ENCODE assay signal across 8 cellular contexts in genomic region chr3:57646723-57647122, GRCh38. TPM values are rescaled to one million over a fixed set of nuclear protein-coding genes. Genes with fewer than 3 reads are reported as not detected.
DNase-seq lines count a peak whose midpoint lies in the region; ATAC-seq and TF ChIP-seq lines count a peak whose summit lies in the region.

No MANE protein-coding gene starts in this region.

- no peak overlapping the region for H3K27ac ChIP-seq in RWPE2 (ENCODE audit: poor library complexity, severe bottlenecking)
- H3K27ac ChIP-seq in prostate gland = no peak overlapping the region

- H3K4me3 ChIP-seq in RWPE2 (ENCODE audit: severe bottlenecking) (no peak overlapping the region), prostate gland (no peak overlapping the region)

- peak; percentile 82 for ATAC-seq in RWPE2 (ENCODE audit: low read depth)

- DNase-seq in GM20000 (ENCODE audit: low spot score) (peak; percentile 40), RWPE2 (ENCODE audit: low spot score) (no peak), fibroblast of peridontal ligament (ENCODE audit: extremely low read depth) (peak; percentile 82), prostate gland (ENCODE audit: low spot score) (peak; percentile 10), DMS53 treated with DMSO at 0.1 percent for 48 hours (lab: John Stamatoyannopoulos, UW; ENCODE audit: unreplicated experiment) (no peak), SIG-M5 (lab: John Stamatoyannopoulos, UW) (no peak), NCI-H1436 treated with DMSO at 0.1 percent for 48 hours (lab: John Stamatoyannopoulos, UW) (no peak)
- no peak for DNase-seq in stimulated activated naive CD4-positive, alpha-beta T cell treated with Interleukin-2 at 50 U/mL for 16 hours (lab: John Stamatoyannopoulos, UW)

- peaks cover 4% of the 10 kb centered on the region for H3K9me3 ChIP-seq in RWPE2 (ENCODE audit: severe bottlenecking)
- no peaks in the 10 kb centered on the region for H3K9me3 ChIP-seq in prostate gland

- 74% methylated on average over 2 of the region's 2 CpGs for WGBS in prostate gland

- H3K4me1 ChIP-seq in RWPE2 (ENCODE audit: insufficient read depth, poor library complexity, severe bottlenecking) = peaks cover 6% of the 10 kb centered on the region
- no peaks in the 10 kb centered on the region for H3K4me1 ChIP-seq in prostate gland (replicated peaks)

- intact Hi-C loops in prostate gland (cut with DNase I) = no loop called here

- no peak for TF ChIP-seq POLR2A in prostate gland (IDR thresholded peaks at IDR 0.05)

- TF ChIP-seq CTCF in GM20000 (IDR thresholded peaks at IDR 0.05; ENCODE audit: extremely low read depth, missing control alignments) (no peak), RWPE2 (IDR thresholded peaks at IDR 0.05; ENCODE audit: poor library complexity, severe bottlenecking) (peak; percentile 49), prostate gland (IDR thresholded peaks at IDR 0.05) (peak in 1 of 4 experiments; percentile 28)

- H3K27me3 ChIP-seq in RWPE2 (ENCODE audit: insufficient read depth, poor library complexity, severe bottlenecking) (no peaks in the 10 kb centered on the region), prostate gland (replicated peaks; ENCODE audit: insufficient read depth) (no peaks in the 10 kb centered on the region)

- H3K36me3 ChIP-seq in RWPE2 (ENCODE audit: low read depth) (peaks cover 79% of the 10 kb centered on the region), prostate gland (no peaks in the 10 kb centered on the region)

RNA-seq across cellular contexts. Expression of gene DENND6A, which starts 46.2 kb away (rescaled TPM):
- 10 to 100 TPM; 19.4 to 26.1 TPM for total RNA-seq in prostate gland

RNA-seq across cellular contexts. Expression of gene ARF4, which starts 49.6 kb away (rescaled TPM):
- total RNA-seq in prostate gland = 100 to 1,000 TPM; 145 to 163 TPM

Comparison
In these comparisons a context has a peak if more than half of its experiments do, and no peak if none do; other contexts are left out.
1. DNase-seq: peak in GM20000 (single experiment), fibroblast of peridontal ligament (single experiment) and prostate gland (single experiment); none in RWPE2 (single experiment), stimulated activated naive CD4-positive, alpha-beta T cell treated with Interleukin-2 at 50 U/mL for 16 hours (single experiment), DMS53 treated with DMSO at 0.1 percent for 48 hours (single experiment), SIG-M5 (single experiment) and NCI-H1436 treated with DMSO at 0.1 percent for 48 hours (single experiment).